ENCODE assay signal across 10 cellular contexts in the genomic region with DNA sequence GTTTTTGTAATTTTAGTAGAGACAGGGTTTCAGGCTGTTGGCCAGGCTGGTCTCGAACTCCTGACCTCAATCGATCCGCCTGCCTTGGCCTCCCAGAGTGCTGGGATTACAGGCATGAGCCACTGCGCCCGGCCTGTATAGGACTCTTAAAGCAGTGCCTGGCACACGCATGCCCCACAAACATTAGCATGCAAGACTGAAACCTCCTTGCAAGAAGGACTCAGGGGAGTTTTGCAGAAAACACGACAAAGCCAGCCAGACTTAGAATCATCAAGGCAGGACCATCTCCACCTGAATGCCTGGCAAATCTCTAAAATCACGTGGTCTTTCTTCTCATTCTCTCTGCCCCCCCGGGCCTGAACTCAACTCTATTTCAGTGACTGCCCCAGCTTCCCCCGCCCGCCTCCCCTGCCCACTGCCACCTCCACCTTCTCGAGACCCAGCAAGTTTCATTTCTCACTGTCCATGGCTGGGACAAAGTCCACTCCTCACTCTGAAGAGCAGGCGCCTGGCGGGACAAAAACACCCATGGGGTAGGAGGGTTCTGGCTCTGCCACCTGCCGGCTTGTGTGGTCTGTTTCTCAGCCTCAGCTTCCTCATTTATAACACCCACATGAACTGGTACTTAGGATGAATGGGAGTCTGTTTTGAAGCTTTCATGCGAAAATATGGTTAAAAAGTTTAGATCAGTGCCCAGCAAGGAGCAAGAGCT. TPM values are rescaled to one million over a fixed set of nuclear protein-coding genes. Genes with fewer than 3 reads are reported as not detected.
DNase-seq lines count a peak whose midpoint lies in the region; ATAC-seq, FAIRE-seq and TF ChIP-seq lines count a peak whose summit lies in the region.
"Had no signal": no experiment of that assay in that cellular context is flagged by ENCODE, and none has a peak within 500 bp of the region (broad histone marks: within the 10 kb centered on the region; RNA-seq: fewer than 3 reads in every experiment).

No MANE protein-coding gene starts in this region.

- dilution Hi-C loops in IMR-90 (cut with HindIII; ENCODE audit: low sequenced_read_pairs, unreplicated experiment): no loop called here

- H3K18ac ChIP-seq in IMR-90 (ENCODE audit: low read depth, low read length): no peak overlapping the region

- H3K9me3 ChIP-seq in IMR-90 (ENCODE audit: control insufficient read depth, insufficient read depth, low read length) (no peaks in the 10 kb centered on the region), astrocyte (ENCODE audit: insufficient read depth, low read depth, low read length) (no peaks in the 10 kb centered on the region)

- 89% methylated on average over 7 of the region's 16 CpGs; no CpG with 5 or more reads in 1 of the 2 experiments for WGBS in IMR-90 (ENCODE audit: extremely low coverage in 2 of 2, insufficient read length in 1 of 2), 2 experiments

- H3K36me3 Mint-ChIP-seq in Calu3 (ENCODE audit: insufficient read depth, unreplicated experiment) (peaks cover 30% of the 10 kb centered on the region), astrocyte (ENCODE audit: low read depth, unreplicated experiment) (no peaks in the 10 kb centered on the region), natural killer cell (no peaks in the 10 kb centered on the region)

- H2AK9ac ChIP-seq in IMR-90 (replicated peaks; ENCODE audit: low read depth, low read length, poor library complexity): no peak overlapping the region

- no peak overlapping the region for H3K56ac ChIP-seq in IMR-90 (ENCODE audit: extremely low read depth, insufficient read depth, low read length)

- TF ChIP-seq CTCF in Calu3 (IDR thresholded peaks at IDR 0.05; ENCODE audit: unreplicated experiment) (no peak), IMR-90 (conservative IDR thresholded peaks at IDR 0.05; ENCODE audit: low read depth, low read length) (no peak), astrocyte (IDR thresholded peaks at IDR 0.05; ENCODE audit: insufficient read depth, low read depth, low read length) (no peak), natural killer cell (IDR thresholded peaks at IDR 0.05) (no peak)

- peaks cover 10% of the 10 kb centered on the region for H3K9me1 ChIP-seq in IMR-90 (ENCODE audit: insufficient read depth, low read length)

- no peak overlapping the region for H3K27ac Mint-ChIP-seq in Calu3 (ENCODE audit: unreplicated experiment)
- H3K27ac Mint-ChIP-seq in astrocyte (ENCODE audit: unreplicated experiment): peak overlapping the region; percentile 10
- H3K27ac Mint-ChIP-seq in natural killer cell: peak overlapping the region; percentile 34 to 73

- H4K5ac ChIP-seq in IMR-90 (ENCODE audit: low read depth, low read length): no peak overlapping the region

- H4K8ac ChIP-seq in IMR-90 (ENCODE audit: low read depth in 2 of 2, low read length in 2 of 2): no peak overlapping the region

- no peak overlapping the region for H2AK5ac ChIP-seq in IMR-90 (ENCODE audit: low read depth, low read length)

- intact Hi-C loops in Calu3 (cut with micrococcal nuclease; ENCODE audit: unreplicated experiment) (no loop called here), IMR-90 (cut with micrococcal nuclease) (no loop called here), natural killer cell (cut with micrococcal nuclease) (no loop called here)

- no peak for TF ChIP-seq RAD21 in IMR-90 (IDR thresholded peaks at IDR 0.05; ENCODE audit: low read length)

- no peak overlapping the region for H3K14ac ChIP-seq in IMR-90 (replicated peaks; ENCODE audit: low read depth, low read length)

- H3K79me2 ChIP-seq in astrocyte (ENCODE audit: insufficient read depth, low read length): peaks cover 41% of the 10 kb centered on the region

- H3K79me1 ChIP-seq in IMR-90 (ENCODE audit: low read depth in 1 of 2, low read length in 2 of 2): peaks cover 19 to 52% of the 10 kb centered on the region in 2 experiments

- H3K4me3 Mint-ChIP-seq in Calu3 (ENCODE audit: low read depth, unreplicated experiment): peak overlapping the region; percentile 31
- H3K4me3 Mint-ChIP-seq in astrocyte (ENCODE audit: unreplicated experiment): no peak overlapping the region
- H3K4me3 Mint-ChIP-seq in natural killer cell: peak overlapping the region; percentile 53

- in situ Hi-C loops in IMR-90 (cut with MboI; ENCODE audit: low sequenced_read_pairs): no loop called here

- H2BK120ac ChIP-seq in IMR-90 (ENCODE audit: low read depth, low read length): no peak overlapping the region

- FAIRE-seq in astrocyte (lab: Jason Lieb, UNC): no peak

- H3K4me3 ChIP-seq in IMR-90 (ENCODE audit: insufficient read depth, low read depth, low read length): no peak overlapping the region
- no peak overlapping the region for H3K4me3 ChIP-seq in astrocyte (ENCODE audit: insufficient read depth, low read depth, low read length)

- TF ChIP-seq POLR2A in IMR-90 (IDR thresholded peaks at IDR 0.05; ENCODE audit: low read depth, low read length) (no peak), erythroblast (IDR thresholded peaks at IDR 0.05; ENCODE audit: low read length) (no peak)

- H3K4ac ChIP-seq in IMR-90 (ENCODE audit: low read depth, low read length): no peak overlapping the region

- CTCF ChIA-PET in Calu3 (lab: Charles Lee) (interaction anchor here (0.7 to 1.5 kb wide), 5 partner anchors 10 to 475 kb away, joined by 4 to 8 read pairs (median 6); no protein-coding TSS in a partner anchor), IMR-90 (lab: Yijun Ruan, JAX) (interaction anchor here (0.6 kb wide), 1 partner anchor 10 kb away, joined by 3 read pairs; no protein-coding TSS in a partner anchor)

- no peaks in the 10 kb centered on the region for H3K27me3 ChIP-seq in IMR-90 (ENCODE audit: control insufficient read depth, insufficient read depth, low read length)
- H3K27me3 ChIP-seq in astrocyte (ENCODE audit: insufficient read depth, low read length): no peaks in the 10 kb centered on the region

- H3K9me3 Mint-ChIP-seq in Calu3 (ENCODE audit: low read depth, unreplicated experiment): no peaks in the 10 kb centered on the region
- H3K9me3 Mint-ChIP-seq in astrocyte (ENCODE audit: unreplicated experiment): no peaks in the 10 kb centered on the region
- H3K9me3 Mint-ChIP-seq in natural killer cell: no peaks in the 10 kb centered on the region

- H3K4me1 ChIP-seq in IMR-90 (ENCODE audit: control insufficient read depth, insufficient read depth, low read length) (peaks cover 11% of the 10 kb centered on the region), astrocyte (ENCODE audit: insufficient read depth, low read length) (peaks cover 11% of the 10 kb centered on the region)

- POLR2A ChIA-PET in IMR-90 (lab: Charles Lee; ENCODE audit: unreplicated experiment): interaction anchor here (0.6 kb wide), 2 partner anchors 39 to 195 kb away, joined by 3 to 10 read pairs; a partner anchor contains a TSS

- ATAC-seq in IMR-90 (ENCODE audit: low read depth) (no peak), natural killer cell (no peak)

- BruUV-seq in Calu3 (replicated peaks; lab: Mats Ljungman, UMichigan) (no TSS peak), IMR-90 (replicated peaks; lab: Mats Ljungman, UMichigan) (no TSS peak)

- H2BK20ac ChIP-seq in IMR-90 (ENCODE audit: low read depth, low read length): no peak overlapping the region

- H4K20me1 ChIP-seq in IMR-90 (ENCODE audit: insufficient read depth, low read length): peaks cover 29% of the 10 kb centered on the region
- H4K20me1 ChIP-seq in astrocyte (ENCODE audit: insufficient read depth, low read length): peaks cover 33% of the 10 kb centered on the region

- no peaks in the 10 kb centered on the region for H3K27me3 Mint-ChIP-seq in Calu3 (ENCODE audit: unreplicated experiment)
- no peaks in the 10 kb centered on the region for H3K27me3 Mint-ChIP-seq in astrocyte (ENCODE audit: low read depth, unreplicated experiment)
- no peaks in the 10 kb centered on the region for H3K27me3 Mint-ChIP-seq in natural killer cell (ENCODE audit: low read depth in 2 of 2)

- no peak overlapping the region for H2BK5ac ChIP-seq in IMR-90 (ENCODE audit: low read depth, low read length, poor library complexity, severe bottlenecking)

- no peak overlapping the region for H2BK15ac ChIP-seq in IMR-90 (ENCODE audit: low read depth, low read length)

- no peak overlapping the region for H4K91ac ChIP-seq in IMR-90 (ENCODE audit: insufficient read depth, low read depth, low read length)

- no peak overlapping the region for H3K27ac ChIP-seq in IMR-90 (ENCODE audit: insufficient read depth, low read length)
- no peak overlapping the region for H3K27ac ChIP-seq in astrocyte (ENCODE audit: low read depth, low read length)
- H3K27ac ChIP-seq: parathyroid adenoma had no signal

- peak overlapping the region; percentile 33; the same call in 1 of the 2 replicates for H3K4me2 ChIP-seq in IMR-90 (ENCODE audit: low read depth, low read length)
- peak overlapping the region; percentile 28 for H3K4me2 ChIP-seq in astrocyte (ENCODE audit: low read length)

- H3K4me1 Mint-ChIP-seq in Calu3 (ENCODE audit: low read depth, unreplicated experiment): peaks cover 9% of the 10 kb centered on the region
- H3K4me1 Mint-ChIP-seq in astrocyte (ENCODE audit: low read depth, unreplicated experiment): no peaks in the 10 kb centered on the region
- H3K4me1 Mint-ChIP-seq in natural killer cell: peaks cover 20 to 30% of the 10 kb centered on the region in 2 donors

- no peak overlapping the region for H3K23ac ChIP-seq in IMR-90 (ENCODE audit: low read depth, low read length)

- H3K36me3 ChIP-seq in IMR-90 (ENCODE audit: control insufficient read depth, insufficient read depth, low read length): peaks cover 2% of the 10 kb centered on the region; the same call in 1 of the 2 replicates
- H3K36me3 ChIP-seq in astrocyte (ENCODE audit: insufficient read depth, low read length): no peaks in the 10 kb centered on the region

- DNase-seq in Calu3: peak; percentile 24
- DNase-seq in IMR-90: no peak
- DNase-seq in astrocyte (ENCODE audit: low read depth): no peak
- no peak for DNase-seq in natural killer cell
- no peak for DNase-seq in glomerular visceral epithelial cell (ENCODE audit: extremely low spot score)
- no peak for DNase-seq in SHP77 treated with DMSO at 0.1 percent for 48 hours (lab: John Stamatoyannopoulos, UW)
- DNase-seq in central memory CD4-positive, alpha-beta T cell: no peak
- DNase-seq in erythroblast (lab: John Stamatoyannopoulos, UW): no peak
- DNase-seq: NCI-H510A treated with DMSO at 0.1 percent for 48 hours had no signal

- H2AFZ ChIP-seq in IMR-90 (replicated peaks; ENCODE audit: low read length, poor library complexity) (no peak overlapping the region), astrocyte (ENCODE audit: low read depth, low read length) (no peak overlapping the region)
- H2AFZ ChIP-seq: parathyroid adenoma had no signal

- no peak overlapping the region for H3K9ac ChIP-seq in IMR-90 (ENCODE audit: low read depth, low read length)
- peak overlapping the region; percentile 37 for H3K9ac ChIP-seq in astrocyte (ENCODE audit: low read length)
- H3K9ac ChIP-seq: parathyroid adenoma had no signal

RNA-seq across cellular contexts. Expression of a gene that starts 2.4 kb away (rescaled TPM):
- total RNA-seq in Calu3 (2022): 13.5 and 15.8 TPM in 2 replicates
- total RNA-seq in IMR-90 (2012; rRNA removed): 0.90 and 1.1 TPM in 2 replicates
- 9.2 and 10.9 TPM in 2 replicates for polyA plus RNA-seq in IMR-90 (2012; rRNA removed)
- polyA plus RNA-seq in IMR-90 (2012; cell fraction: cytosol; rRNA removed): 6.4 and 7.8 TPM in 2 replicates
- polyA plus RNA-seq in IMR-90 (2012; cell fraction: nucleus; rRNA removed; ENCODE audit: low replicate concordance): 2.4 and 4.9 TPM in 2 replicates
- total RNA-seq in astrocyte: 10.0 TPM in 2 replicates
- 10 to 100 TPM; 22.6 to 24.8 (median 22.7) TPM for total RNA-seq in natural killer cell

RNA-seq across cellular contexts. Expression of a gene that starts 37.6 kb away (rescaled TPM):
- total RNA-seq in Calu3 (2022) (8.8 and 10.2 TPM in 2 replicates), IMR-90 (2012; rRNA removed) (8.6 and 8.8 TPM in 2 replicates), astrocyte (12.0 and 12.6 TPM in 2 replicates), natural killer cell (10 to 100 TPM; 11.0 to 13.9 (median 13.7) TPM)
- polyA plus RNA-seq in IMR-90 (2012; rRNA removed): 5.3 and 5.8 TPM in 2 replicates
- polyA plus RNA-seq in IMR-90 (2012; cell fraction: cytosol; rRNA removed): 2.4 and 5.0 TPM in 2 replicates
- 1.8 and 3.2 TPM in 2 replicates for polyA plus RNA-seq in IMR-90 (2012; cell fraction: nucleus; rRNA removed; ENCODE audit: low replicate concordance)

RNA-seq across cellular contexts. Expression of a gene that starts 38.3 kb away (rescaled TPM):
- total RNA-seq in Calu3 (2022) (38.6 and 43.7 TPM in 2 replicates), IMR-90 (2012; rRNA removed) (246 and 289 TPM in 2 replicates), astrocyte (148 and 157 TPM in 2 replicates), natural killer cell (10 to 100 TPM; 26.6 to 28.7 (median 28.3) TPM)
- polyA plus RNA-seq in IMR-90 (2012; rRNA removed): 147 and 170 TPM in 2 replicates
- 125 and 358 TPM in 2 replicates for polyA plus RNA-seq in IMR-90 (2012; cell fraction: cytosol; rRNA removed)
- 67.4 and 161 TPM in 2 replicates for polyA plus RNA-seq in IMR-90 (2012; cell fraction: nucleus; rRNA removed; ENCODE audit: low replicate concordance)
